17 cellular contexts compared by ENCODE assay signal in the genomic region with DNA sequence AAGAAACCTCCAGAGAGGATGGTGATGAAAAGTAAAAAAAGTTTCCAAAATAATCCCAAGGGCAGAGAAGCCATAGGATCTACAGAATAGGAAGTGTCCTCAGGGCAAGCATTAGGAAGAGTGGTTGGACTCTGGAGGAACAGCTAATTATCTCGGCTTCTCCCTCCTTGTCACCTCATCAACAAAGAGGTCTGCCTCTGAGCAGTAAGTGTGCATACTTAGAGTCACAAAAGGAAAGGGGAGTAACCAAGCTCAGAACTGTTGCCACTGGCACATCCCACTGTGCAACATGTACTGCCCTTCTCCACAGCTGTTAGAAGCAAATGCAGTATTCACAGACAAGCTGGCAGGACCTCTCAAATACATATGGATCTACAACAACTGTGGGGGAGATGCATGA.
"Had no signal": no experiment of that assay in that cellular context is flagged by ENCODE, and none has a peak within 500 bp of the region (broad histone marks: within the 10 kb centered on the region; RNA-seq: fewer than 3 reads in every experiment).

No MANE protein-coding gene starts in this region.

- ATAC-seq: activated naive CD4-positive, alpha-beta T cell treated with anti-CD3 and anti-CD28 coated beads, Interleukin-2, amount 50 U/mL, for 72 hours; activated T-cell treated with anti-CD3 and anti-CD28 coated beads, Interleukin-2, amount 50 U/mL, for 72 hours; left ventricle myocardium superior; mucosa of descending colon had no signal

- H3K27me3 Mint-ChIP-seq: dendritic cell treated with granulocyte-macrophage colony-stimulating factor and Interleukin-4, amounts not matched to agents 40 ng/mL and 50 ng/mL, for 4 days; memory B cell; naive B cell had no signal

- H3K27ac Mint-ChIP-seq: activated T-cell treated with anti-CD3 and anti-CD28 coated beads, Interleukin-2, amount 50 U/mL, for 72 hours; dendritic cell treated with granulocyte-macrophage colony-stimulating factor and Interleukin-4, amounts not matched to agents 40 ng/mL and 50 ng/mL, for 4 days; memory B cell had no signal

- H3K9me3 Mint-ChIP-seq: activated naive CD4-positive, alpha-beta T cell treated with anti-CD3 and anti-CD28 coated beads, Interleukin-2, amount 50 U/mL, for 72 hours; activated T-cell treated with anti-CD3 and anti-CD28 coated beads, Interleukin-2, amount 50 U/mL, for 72 hours; dendritic cell treated with granulocyte-macrophage colony-stimulating factor and Interleukin-4, amounts not matched to agents 40 ng/mL and 50 ng/mL, for 4 days; immature natural killer cell; memory B cell; naive B cell had no signal

- H3K9me3 ChIP-seq: adrenal gland, esophagus muscularis mucosa, mucosa of descending colon, tibial artery had no signal

- H3K27me3 ChIP-seq: adrenal gland, esophagus muscularis mucosa, tibial artery had no signal

- H3K27ac ChIP-seq: adrenal gland, esophagus muscularis mucosa, tibial artery had no signal

- H3K4me1 ChIP-seq: esophagus muscularis mucosa, tibial artery had no signal

- H3K4me3 Mint-ChIP-seq: activated T-cell treated with anti-CD3 and anti-CD28 coated beads, Interleukin-2, amount 50 U/mL, for 72 hours; dendritic cell treated with granulocyte-macrophage colony-stimulating factor and Interleukin-4, amounts not matched to agents 40 ng/mL and 50 ng/mL, for 4 days; immature natural killer cell; memory B cell; naive B cell had no signal

- DNase-seq: activated CD4-positive, CD25-positive, alpha-beta regulatory T cell treated with anti-CD3 and anti-CD28 coated beads, Interleukin-2, amount 50 U/mL, for 72 hours; activated gamma-delta T cell; activated T-cell treated with anti-CD3 and anti-CD28 coated beads, Interleukin-2, amount 50 U/mL, for 72 hours; adrenal gland; effector CD8-positive, alpha-beta T cell; immature natural killer cell; left ventricle myocardium superior; mucosa of descending colon; naive B cell; stimulated activated naive CD4-positive, alpha-beta T cell; substantia nigra; T-helper 9 cell; tibial artery had no signal

- H3K4me3 ChIP-seq: adrenal gland, esophagus muscularis mucosa, mucosa of descending colon, tibial artery had no signal
